Comparison of ENCODE assay signal across 8 cellular contexts in genomic region chr5:10333154-10334006, GRCh38. TPM values are rescaled to one million over a fixed set of nuclear protein-coding genes. Genes with fewer than 3 reads are reported as not detected.
A peak's percentile ranks its signal among the peaks of the same experiment; 100 is the strongest.
DNase-seq lines count a peak whose midpoint lies in the region; ATAC-seq and TF ChIP-seq lines count a peak whose summit lies in the region.

No MANE protein-coding gene starts in this region.

- H3K27me3 Mint-ChIP-seq in CD4-positive, CD25-positive, alpha-beta regulatory T cell, result peaks cover 69% of the 10 kb centered on the region

- peaks cover 0 to 5% (median 3%) of the 10 kb centered on the region in 4 donors for H3K4me1 Mint-ChIP-seq in CD4-positive, CD25-positive, alpha-beta regulatory T cell

- peaks cover 24% of the 10 kb centered on the region for H3K27me3 ChIP-seq in CD4-positive, CD25-positive, alpha-beta regulatory T cell (ENCODE audit: control insufficient read depth, insufficient read depth, low read length)
- H3K27me3 ChIP-seq in duodenal mucosa (ENCODE audit: control insufficient read depth in 1 of 2, insufficient read depth in 2 of 2, low read length in 2 of 2), result peaks cover 0 to 3% of the 10 kb centered on the region in 2 donors
- H3K27me3 ChIP-seq in lower lobe of right lung (ENCODE audit: low read depth), result peaks cover 16% of the 10 kb centered on the region
- no peaks in the 10 kb centered on the region for H3K27me3 ChIP-seq in tibial artery

- intact Hi-C loops in lower lobe of right lung (cut with DNase I) (no loop called here), tibial artery (cut with DNase I; ENCODE audit: low total_unique reads) (no loop called here)

- peak; percentile 22 to 37 for ATAC-seq in CD4-positive, CD25-positive, alpha-beta regulatory T cell (ENCODE audit: low read depth in 2 of 2)
- ATAC-seq in GM19463 (IDR thresholded peaks at IDR 0.05; ENCODE audit: unreplicated experiment) (peak; percentile 69), lower lobe of right lung (peak; percentile 76 to 81)

- H3K36me3 ChIP-seq in CD4-positive, CD25-positive, alpha-beta regulatory T cell (ENCODE audit: control insufficient read depth, insufficient read depth, low read length), result no peaks in the 10 kb centered on the region
- H3K36me3 ChIP-seq in duodenal mucosa (ENCODE audit: control insufficient read depth in 1 of 2, insufficient read depth in 2 of 2, low read length in 2 of 2) (no peaks in the 10 kb centered on the region), lower lobe of right lung (no peaks in the 10 kb centered on the region), tibial artery (no peaks in the 10 kb centered on the region)

- DNase-seq in CD4-positive, CD25-positive, alpha-beta regulatory T cell, result no peak
- DNase-seq in RPMI7951 (ENCODE audit: low read depth), result peak; percentile 26
- DNase-seq in lower lobe of right lung, result peak; percentile 65
- peak in 1 of 2 donors; percentile 70 for DNase-seq in tibial artery
- no peak for DNase-seq in NCI-H1105 (lab: John Stamatoyannopoulos, UW)
- DNase-seq in KG1 (lab: John Stamatoyannopoulos, UW), result no peak

- H3K9ac ChIP-seq in duodenal mucosa (ENCODE audit: low read depth in 1 of 2, low read length in 2 of 2), result peak overlapping the region; percentile 49 to 55

- peaks cover 0 to 2% (median 0%) of the 10 kb centered on the region in 7 donors for H3K9me3 Mint-ChIP-seq in CD4-positive, CD25-positive, alpha-beta regulatory T cell

- no peak overlapping the region for H3K27ac ChIP-seq in CD4-positive, CD25-positive, alpha-beta regulatory T cell (ENCODE audit: insufficient read depth, low read length, poor library complexity, severe bottlenecking)
- H3K27ac ChIP-seq in duodenal mucosa (ENCODE audit: low read depth, low read length) (no peak overlapping the region), lower lobe of right lung (no peak overlapping the region), tibial artery (peak overlapping the region; percentile 48 to 66)

- H3K9me3 ChIP-seq in CD4-positive, CD25-positive, alpha-beta regulatory T cell (ENCODE audit: control insufficient read depth in 2 of 2, low read length in 2 of 2), result no peaks in the 10 kb centered on the region
- H3K9me3 ChIP-seq in duodenal mucosa (ENCODE audit: control insufficient read depth in 1 of 2, low read length in 2 of 2) (no peaks in the 10 kb centered on the region), lower lobe of right lung (no peaks in the 10 kb centered on the region), tibial artery (no peaks in the 10 kb centered on the region)

- no peak overlapping the region for H3K4me3 ChIP-seq in CD4-positive, CD25-positive, alpha-beta regulatory T cell (ENCODE audit: low read depth, low read length)
- H3K4me3 ChIP-seq in duodenal mucosa (ENCODE audit: low read depth in 1 of 2, low read length in 2 of 2), result peak overlapping the region; percentile 75 to 87
- peak overlapping the region; percentile 67 for H3K4me3 ChIP-seq in lower lobe of right lung
- peak overlapping the region; percentile 66 to 88 for H3K4me3 ChIP-seq in tibial artery

- TF ChIP-seq CTCF in lower lobe of right lung (IDR thresholded peaks at IDR 0.05), result no peak
- peak in 1 of 2 experiments; percentile 19 for TF ChIP-seq CTCF in tibial artery (IDR thresholded peaks at IDR 0.05)

- H3K4me1 ChIP-seq in CD4-positive, CD25-positive, alpha-beta regulatory T cell (ENCODE audit: control insufficient read depth, insufficient read depth, low read length, poor library complexity, severe bottlenecking), result peaks cover 11% of the 10 kb centered on the region
- peaks cover 6 to 22% of the 10 kb centered on the region in 2 donors for H3K4me1 ChIP-seq in duodenal mucosa (ENCODE audit: control insufficient read depth in 1 of 2, insufficient read depth in 2 of 2, low read length in 2 of 2)
- peaks cover 45% of the 10 kb centered on the region for H3K4me1 ChIP-seq in lower lobe of right lung
- H3K4me1 ChIP-seq in tibial artery, result peaks cover 8 to 57% (median 50%) of the 10 kb centered on the region in 4 donors

- H3K27ac Mint-ChIP-seq in CD4-positive, CD25-positive, alpha-beta regulatory T cell, result peak overlapping the region in 1 of 3 donors; percentile 34

- peak overlapping the region in 3 of 4 donors; percentile 78 to 90 (median 90) for H3K4me3 Mint-ChIP-seq in CD4-positive, CD25-positive, alpha-beta regulatory T cell

- no peaks in the 10 kb centered on the region for H3K36me3 Mint-ChIP-seq in CD4-positive, CD25-positive, alpha-beta regulatory T cell

RNA-seq across cellular contexts. Expression of gene MARCHF6, which starts 20.1 kb away (rescaled TPM):
- 188 TPM for total RNA-seq in CD4-positive, CD25-positive, alpha-beta regulatory T cell
- 10 to 100 TPM; 34.9 to 54.1 (median 51.3) TPM for polyA plus RNA-seq in CD4-positive, CD25-positive, alpha-beta regulatory T cell
- total RNA-seq in RPMI7951 (2014; rRNA removed; shearing (Covaris generic)), result 18.7 and 22.3 TPM in 2 replicates
- total RNA-seq in lower lobe of right lung, result 136 TPM

RNA-seq across cellular contexts. Expression of gene CMBL, which starts 25.7 kb away (rescaled TPM):
- 0.59 TPM for total RNA-seq in CD4-positive, CD25-positive, alpha-beta regulatory T cell
- polyA plus RNA-seq in CD4-positive, CD25-positive, alpha-beta regulatory T cell, result under 1 TPM in 2 of 4 donors, not detected in 2; 0.13 to 0.33 TPM
- 4.0 and 4.1 TPM in 2 replicates for total RNA-seq in RPMI7951 (2014; rRNA removed; shearing (Covaris generic))
- total RNA-seq in lower lobe of right lung, result 21.7 TPM

Comparison
In these comparisons a context has a peak if more than half of its experiments do, and no peak if none do; other contexts are left out.
1. DNase-seq: peak in RPMI7951 (single experiment) and lower lobe of right lung (single experiment); none in CD4-positive, CD25-positive, alpha-beta regulatory T cell (0 of 3), NCI-H1105 (single experiment) and KG1 (single experiment).
2. H3K27ac ChIP-seq: peak in tibial artery (2 of 2); none in CD4-positive, CD25-positive, alpha-beta regulatory T cell (single experiment), duodenal mucosa (single experiment) and lower lobe of right lung (single experiment).
3. Peak in every context shown above with its lines, with median percentiles within 50 percentile points of each other: ATAC-seq.